In genomic region chr22:50243704-50244419, GRCh38 we compare ENCODE assay signal across 8 cellular contexts. TPM values are rescaled to one million over a fixed set of nuclear protein-coding genes. Genes with fewer than 3 reads are reported as not detected.
DNase-seq lines count a peak whose midpoint lies in the region; ATAC-seq and TF ChIP-seq lines count a peak whose summit lies in the region.

No MANE protein-coding gene starts in this region.

- peak overlapping the region; percentile 91 to 100 (median 98) for H3K4me3 Mint-ChIP-seq in CD4-positive, CD25-positive, alpha-beta regulatory T cell

- H3K4me1 ChIP-seq in CD4-positive, CD25-positive, alpha-beta regulatory T cell (ENCODE audit: control insufficient read depth, insufficient read depth, low read length, poor library complexity, severe bottlenecking): peaks cover 65% of the 10 kb centered on the region
- H3K4me1 ChIP-seq in HUES6 (ENCODE audit: control insufficient read depth, insufficient read depth, low read length): peaks cover 13% of the 10 kb centered on the region; the same call in 1 of the 2 replicates
- H3K4me1 ChIP-seq in mesodermal cell (ENCODE audit: control insufficient read depth, insufficient read depth, low read length, poor library complexity, severe bottlenecking): peaks cover 11% of the 10 kb centered on the region

- H3K9me3 Mint-ChIP-seq in CD4-positive, CD25-positive, alpha-beta regulatory T cell: no peaks in the 10 kb centered on the region

- H3K4me3 ChIP-seq in CD4-positive, CD25-positive, alpha-beta regulatory T cell (ENCODE audit: low read depth, low read length): peak overlapping the region; percentile 87
- H3K4me3 ChIP-seq in HUES6 (ENCODE audit: low read depth, low read length) (peak overlapping the region; percentile 87), brain microvascular endothelial cell (ENCODE audit: low read depth, low read length) (peak overlapping the region; percentile 97), mesodermal cell (ENCODE audit: extremely low read depth, insufficient read depth, low read length, poor library complexity, severe bottlenecking) (peak overlapping the region; percentile 95)

- H3K9me3 ChIP-seq in CD4-positive, CD25-positive, alpha-beta regulatory T cell (ENCODE audit: control insufficient read depth in 2 of 2, low read length in 2 of 2): no peaks in the 10 kb centered on the region
- H3K9me3 ChIP-seq in HUES6 (ENCODE audit: control insufficient read depth, insufficient read depth, low read depth, low read length) (no peaks in the 10 kb centered on the region), mesodermal cell (ENCODE audit: control insufficient read depth, low read length) (no peaks in the 10 kb centered on the region)

- no peaks in the 10 kb centered on the region for H3K27me3 Mint-ChIP-seq in CD4-positive, CD25-positive, alpha-beta regulatory T cell

- 53% methylated on average over 22 to 25 of the region's 27 CpGs for WGBS in mesodermal cell (ENCODE audit: insufficient coverage in 2 of 2), 2 experiments

- H3K27ac ChIP-seq in CD4-positive, CD25-positive, alpha-beta regulatory T cell (ENCODE audit: insufficient read depth, low read length, poor library complexity, severe bottlenecking): peak overlapping the region; percentile 96
- H3K27ac ChIP-seq in HUES6 (ENCODE audit: low read depth, low read length): no peak overlapping the region
- peak overlapping the region; percentile 89 for H3K27ac ChIP-seq in brain microvascular endothelial cell
- H3K27ac ChIP-seq in mesodermal cell (ENCODE audit: low read depth, low read length, severe bottlenecking): no peak overlapping the region

- H3K27ac Mint-ChIP-seq in CD4-positive, CD25-positive, alpha-beta regulatory T cell: peak overlapping the region; percentile 93 to 100 (median 96)

- no peaks in the 10 kb centered on the region for H3K27me3 ChIP-seq in CD4-positive, CD25-positive, alpha-beta regulatory T cell (ENCODE audit: control insufficient read depth, insufficient read depth, low read length)
- H3K27me3 ChIP-seq in HUES6 (ENCODE audit: control insufficient read depth, insufficient read depth, low read length) (no peaks in the 10 kb centered on the region), brain microvascular endothelial cell (replicated peaks) (no peaks in the 10 kb centered on the region)

- ATAC-seq in CD4-positive, CD25-positive, alpha-beta regulatory T cell (ENCODE audit: low read depth in 2 of 2): peak; percentile 36 to 51
- ATAC-seq in HG02870 (IDR thresholded peaks at IDR 0.05; ENCODE audit: unreplicated experiment): no peak

- TF ChIP-seq CTCF in brain microvascular endothelial cell (IDR thresholded peaks at IDR 0.05; ENCODE audit: low read depth, low read length, missing control alignments): no peak

- in situ Hi-C loops in brain microvascular endothelial cell (cut with HindIII; ENCODE audit: low pct_ligation_motif_present, low sequenced_read_pairs): no loop called here

- peaks cover 10 to 59% (median 31%) of the 10 kb centered on the region in 4 donors for H3K4me1 Mint-ChIP-seq in CD4-positive, CD25-positive, alpha-beta regulatory T cell

- DNase-seq in CD4-positive, CD25-positive, alpha-beta regulatory T cell: no peak
- no peak for DNase-seq in brain microvascular endothelial cell
- DNase-seq in mesenteric fat pad (ENCODE audit: low spot score): no peak
- no peak for DNase-seq in NCI-H82 treated with DMSO at 0.1 percent for 48 hours (lab: John Stamatoyannopoulos, UW; ENCODE audit: unreplicated experiment)
- no peak for DNase-seq in T1000 (lab: John Stamatoyannopoulos, UW)

- H3K9ac ChIP-seq in HUES6 (ENCODE audit: low read length): peak overlapping the region; percentile 94

- peaks cover 15% of the 10 kb centered on the region for H3K36me3 ChIP-seq in CD4-positive, CD25-positive, alpha-beta regulatory T cell (ENCODE audit: control insufficient read depth, insufficient read depth, low read length)
- H3K36me3 ChIP-seq in HUES6 (ENCODE audit: control insufficient read depth, insufficient read depth, low read length): peaks cover 22% of the 10 kb centered on the region
- peaks cover 9% of the 10 kb centered on the region for H3K36me3 ChIP-seq in brain microvascular endothelial cell (replicated peaks)
- H3K36me3 ChIP-seq in mesodermal cell (ENCODE audit: control insufficient read depth, insufficient read depth, low read length): peaks cover 33% of the 10 kb centered on the region

- H3K36me3 Mint-ChIP-seq in CD4-positive, CD25-positive, alpha-beta regulatory T cell: peaks cover 3% of the 10 kb centered on the region

RNA-seq across cellular contexts. Expression of gene TUBGCP6, which starts 1.0 kb away (rescaled TPM):
- 132 TPM for total RNA-seq in CD4-positive, CD25-positive, alpha-beta regulatory T cell
- polyA plus RNA-seq in CD4-positive, CD25-positive, alpha-beta regulatory T cell: 10 to 100 TPM; 14.0 to 16.3 (median 14.2) TPM
- 27.6 TPM for polyA plus RNA-seq in mesodermal cell (2013, experiment 1 of 2)
- polyA plus RNA-seq in mesodermal cell (2013, experiment 2 of 2): 24.6 TPM
- total RNA-seq in mesenteric fat pad: 27.6 TPM

RNA-seq across cellular contexts. Expression of gene HDAC10, which starts 7.2 kb away (rescaled TPM):
- total RNA-seq in CD4-positive, CD25-positive, alpha-beta regulatory T cell: 125 TPM
- 10 to 100 TPM in 1 of 4 donors, 1 to 10 TPM in 3; 6.0 to 12.5 (median 7.3) TPM for polyA plus RNA-seq in CD4-positive, CD25-positive, alpha-beta regulatory T cell
- polyA plus RNA-seq in mesodermal cell (2013, experiment 1 of 2): 28.0 TPM
- 22.6 TPM for polyA plus RNA-seq in mesodermal cell (2013, experiment 2 of 2)
- total RNA-seq in mesenteric fat pad: 24.4 TPM

RNA-seq across cellular contexts. Expression of gene MAPK12, which starts 17.6 kb away (rescaled TPM):
- total RNA-seq in CD4-positive, CD25-positive, alpha-beta regulatory T cell: 2.0 TPM
- under 1 TPM in 2 of 4 donors, not detected in 2; 0.03 to 0.05 TPM for polyA plus RNA-seq in CD4-positive, CD25-positive, alpha-beta regulatory T cell
- 26.1 TPM for polyA plus RNA-seq in mesodermal cell (2013, experiment 1 of 2)
- 25.9 TPM for polyA plus RNA-seq in mesodermal cell (2013, experiment 2 of 2)
- 20.0 TPM for total RNA-seq in mesenteric fat pad

RNA-seq across cellular contexts. Expression of gene MAPK11, which starts 26.3 kb away (rescaled TPM):
- 9.3 TPM for total RNA-seq in CD4-positive, CD25-positive, alpha-beta regulatory T cell
- polyA plus RNA-seq in CD4-positive, CD25-positive, alpha-beta regulatory T cell: under 1 TPM; 0.10 to 0.52 (median 0.21) TPM
- polyA plus RNA-seq in mesodermal cell (2013, experiment 1 of 2): 13.3 TPM
- polyA plus RNA-seq in mesodermal cell (2013, experiment 2 of 2): 7.2 TPM
- total RNA-seq in mesenteric fat pad: 24.2 TPM

RNA-seq across cellular contexts. Expression of gene SELENOO, which starts 43.1 kb away (rescaled TPM):
- 31.9 TPM for total RNA-seq in CD4-positive, CD25-positive, alpha-beta regulatory T cell
- 1 to 10 TPM; 1.8 to 6.5 (median 3.3) TPM for polyA plus RNA-seq in CD4-positive, CD25-positive, alpha-beta regulatory T cell
- polyA plus RNA-seq in mesodermal cell (2013, experiment 1 of 2): 24.1 TPM
- polyA plus RNA-seq in mesodermal cell (2013, experiment 2 of 2): 21.2 TPM
- 23.8 TPM for total RNA-seq in mesenteric fat pad

Comparison
In these comparisons a context has a peak if more than half of its experiments do, and no peak if none do; other contexts are left out.
1. H3K27ac ChIP-seq: peak in CD4-positive, CD25-positive, alpha-beta regulatory T cell (single experiment) and brain microvascular endothelial cell (single experiment); none in HUES6 (single experiment) and mesodermal cell (single experiment).
2. Peak in every context shown above with its lines, with median percentiles within 50 percentile points of each other: H3K4me3 ChIP-seq.